ENCODE assay signal across 11 cellular contexts in the genomic region with DNA sequence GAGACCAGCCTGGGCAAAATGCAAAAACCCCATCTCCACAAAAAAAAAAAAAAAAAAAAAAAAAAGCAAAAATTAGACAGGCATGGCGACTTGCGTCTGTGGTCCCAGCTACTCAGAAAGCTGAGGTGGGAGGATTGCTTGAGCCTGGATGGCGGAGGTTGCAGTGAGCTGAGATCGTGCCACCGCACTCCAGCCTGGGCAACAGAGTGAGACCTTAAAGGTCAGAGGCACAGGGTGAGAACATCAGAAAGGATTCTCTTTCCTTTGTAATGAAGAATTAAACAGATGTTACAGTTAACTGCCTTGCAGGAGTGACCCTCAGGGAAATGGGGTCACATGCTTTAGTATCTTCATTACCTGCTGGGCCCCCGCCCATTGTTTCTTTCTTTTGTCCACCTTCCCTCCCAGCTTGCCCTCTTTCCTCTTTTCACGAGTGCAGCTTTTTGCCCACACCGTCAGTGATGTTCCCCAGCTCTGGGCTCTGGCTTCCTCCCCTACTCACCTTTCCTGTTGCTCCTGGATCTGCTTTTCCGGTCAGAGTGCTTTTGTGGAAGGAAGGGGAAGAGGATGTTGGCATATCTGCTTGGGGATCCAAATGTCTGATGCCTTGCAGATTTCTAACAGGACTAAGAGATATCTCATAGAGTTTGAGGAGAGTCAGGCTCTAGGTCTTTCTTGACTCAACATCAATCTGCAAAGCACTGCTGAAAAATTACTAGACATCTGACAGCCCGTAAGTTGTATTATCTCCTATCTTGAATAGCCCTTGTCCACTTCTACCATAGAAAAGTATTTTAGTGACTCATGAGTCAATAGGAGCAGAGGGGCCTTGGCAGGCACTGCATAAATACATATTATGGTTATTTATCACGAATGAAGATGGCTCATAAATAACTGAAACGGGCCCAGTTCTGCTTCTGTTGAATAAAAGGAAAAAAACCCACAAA. TPM values are rescaled to one million over a fixed set of nuclear protein-coding genes. Genes with fewer than 3 reads are reported as not detected.
DNase-seq lines count a peak whose midpoint lies in the region; ATAC-seq and TF ChIP-seq lines count a peak whose summit lies in the region.
"Had no signal": no experiment of that assay in that cellular context is flagged by ENCODE, and none has a peak within 500 bp of the region (broad histone marks: within the 10 kb centered on the region; RNA-seq: fewer than 3 reads in every experiment).

No MANE protein-coding gene starts in this region.

- no peak for DNase-seq in right atrium auricular region (ENCODE audit: low spot score)
- DNase-seq in Right ventricle myocardium superior: no peak
- DNase-seq in ascending aorta (ENCODE audit: low spot score in 2 of 2): no peak
- peak; percentile 29 to 34 for DNase-seq in lung microvascular endothelial cell (ENCODE audit: low read depth in 2 of 2)
- DNase-seq in type B pancreatic cell (ENCODE audit: extremely low spot score, unreplicated experiment): no peak
- no peak for DNase-seq in inferior parietal cortex (ENCODE audit: extremely low spot score)
- DNase-seq in activated effector memory CD4-positive, alpha-beta T cell treated with Interleukin-2 at 50 U/mL for 16 hours: no peak

- H3K27ac Mint-ChIP-seq in type B pancreatic cell: peak overlapping the region; percentile 48
- H3K27ac Mint-ChIP-seq: activated CD8-positive, alpha-beta T cell treated with anti-CD3 and anti-CD28 coated beads for 36 hours had no signal

- H3K27ac ChIP-seq in right atrium auricular region (peak overlapping the region; percentile 86 to 92), ascending aorta (peak overlapping the region; percentile 38 to 89)

- no peaks in the 10 kb centered on the region for H3K27me3 Mint-ChIP-seq in type B pancreatic cell

- H3K4me3 ChIP-seq in right atrium auricular region: no peak overlapping the region
- no peak overlapping the region for H3K4me3 ChIP-seq in ascending aorta

- ATAC-seq in Right ventricle myocardium superior (ENCODE audit: poor library complexity): no peak
- no peak for ATAC-seq in GM21737 (IDR thresholded peaks at IDR 0.05; ENCODE audit: unreplicated experiment)

- no peaks in the 10 kb centered on the region for H3K9me3 Mint-ChIP-seq in type B pancreatic cell
- H3K9me3 Mint-ChIP-seq: activated CD8-positive, alpha-beta T cell treated with anti-CD3 and anti-CD28 coated beads for 36 hours; activated naive CD4-positive, alpha-beta T cell treated with anti-CD3 and anti-CD28 coated beads for 36 hours had no signal

- H3K36me3 Mint-ChIP-seq in type B pancreatic cell: no peaks in the 10 kb centered on the region

- H3K4me1 ChIP-seq in right atrium auricular region (peaks cover 0 to 55% of the 10 kb centered on the region in 2 donors), ascending aorta (peaks cover 15 to 25% of the 10 kb centered on the region in 2 donors)

- H3K9me3 ChIP-seq in right atrium auricular region (no peaks in the 10 kb centered on the region), ascending aorta (no peaks in the 10 kb centered on the region)
- H3K9me3 ChIP-seq: tibial nerve had no signal

- intact Hi-C loops in Right ventricle myocardium superior (cut with DNase I): loop anchor here (1.0 to 5.0 kb wide), 2 partner anchors 235 to 318 kb away; no protein-coding TSS in a partner anchor
- intact Hi-C loops in ascending aorta (cut with DNase I): no loop called here

- H3K4me1 Mint-ChIP-seq in type B pancreatic cell (ENCODE audit: unreplicated experiment): peaks cover 18% of the 10 kb centered on the region

- TF ChIP-seq CTCF in right atrium auricular region (IDR thresholded peaks at IDR 0.05) (no peak), ascending aorta (IDR thresholded peaks at IDR 0.05) (no peak), type B pancreatic cell (conservative IDR thresholded peaks at IDR 0.05) (no peak)

- H3K36me3 ChIP-seq in right atrium auricular region (no peaks in the 10 kb centered on the region), ascending aorta (no peaks in the 10 kb centered on the region)
- H3K36me3 ChIP-seq: tibial nerve had no signal

- H3K4me3 Mint-ChIP-seq in type B pancreatic cell: peak overlapping the region; percentile 65

- no peaks in the 10 kb centered on the region for H3K27me3 ChIP-seq in right atrium auricular region
- no peaks in the 10 kb centered on the region for H3K27me3 ChIP-seq in ascending aorta
- H3K27me3 ChIP-seq: tibial nerve had no signal

RNA-seq across cellular contexts. Expression of gene NDUFB4, which starts 35.6 kb away (rescaled TPM):
- 100 to 1,000 TPM; 244 to 274 TPM for total RNA-seq in right atrium auricular region
- total RNA-seq in Right ventricle myocardium superior: 570 TPM
- total RNA-seq in ascending aorta: 37.0 TPM
- 23.8 and 24.6 TPM in 2 replicates for total RNA-seq in lung microvascular endothelial cell
- 129 and 171 TPM in 2 replicates for total RNA-seq in type B pancreatic cell (ENCODE audit: low replicate concordance)

Comparison
In these comparisons a context has a peak if more than half of its experiments do, and no peak if none do; other contexts are left out.
1. DNase-seq: peak in lung microvascular endothelial cell (2 of 2); none in right atrium auricular region (single experiment), Right ventricle myocardium superior (single experiment), ascending aorta (0 of 2), type B pancreatic cell (single experiment), inferior parietal cortex (single experiment) and activated effector memory CD4-positive, alpha-beta T cell treated with Interleukin-2 at 50 U/mL for 16 hours (single experiment).